In genomic region chr5:17317499-17317898, GRCh38 we compare ENCODE assay signal across 9 cellular contexts.
DNase-seq lines count a peak whose midpoint lies in the region; ATAC-seq, FAIRE-seq and TF ChIP-seq lines count a peak whose summit lies in the region.
"Had no signal": no experiment of that assay in that cellular context is flagged by ENCODE, and none has a peak within 500 bp of the region (broad histone marks: within the 10 kb centered on the region; RNA-seq: fewer than 3 reads in every experiment).

No MANE protein-coding gene starts in this region.

- no peaks in the 10 kb centered on the region for H3K9me3 ChIP-seq in A549
- no peaks in the 10 kb centered on the region for H3K9me3 ChIP-seq in PC-9 (ENCODE audit: insufficient read depth, low read depth)

- H3K36me3 ChIP-seq in PC-9 (ENCODE audit: low read depth) = no peaks in the 10 kb centered on the region

- CTCF ChIA-PET in A549 (lab: Yijun Ruan, JAX) = interaction anchor here (1.6 kb wide), 1 partner anchor 11 kb away, joined by 5 read pairs; no protein-coding TSS in a partner anchor
- CTCF ChIA-PET in PC-9 (lab: Charles Lee) = no interaction called here
- CTCF ChIA-PET in activated CD8-positive, alpha-beta T cell treated with anti-CD3 and anti-CD28 coated beads, Interleukin-2, amount 10 ng/mL, durations not matched to agents 7 days and 5 days (lab: Charles Lee) = no interaction called here

- no peak for TF ChIP-seq CTCF in A549 (IDR thresholded peaks at IDR 0.05)
- no peak for TF ChIP-seq CTCF in PC-9 (conservative IDR thresholded peaks at IDR 0.05)

- H3K9me3 Mint-ChIP-seq in activated CD8-positive, alpha-beta T cell treated with anti-CD3 and anti-CD28 coated beads, Interleukin-2, amount 10 ng/mL, durations not matched to agents 7 days and 5 days (ENCODE audit: insufficient read depth) = peaks cover 7% of the 10 kb centered on the region
- peaks cover 8% of the 10 kb centered on the region for H3K9me3 Mint-ChIP-seq in activated T-helper 17 cell treated with anti-CD3 and anti-CD28 coated beads, Interleukin-2, amount 50 U/mL, for 72 hours

- H3K27me3 Mint-ChIP-seq in activated CD8-positive, alpha-beta T cell treated with anti-CD3 and anti-CD28 coated beads, Interleukin-2, amount 10 ng/mL, durations not matched to agents 7 days and 5 days (ENCODE audit: low read depth) = no peaks in the 10 kb centered on the region
- H3K27me3 Mint-ChIP-seq in activated T-helper 17 cell treated with anti-CD3 and anti-CD28 coated beads, Interleukin-2, amount 50 U/mL, for 72 hours = no peaks in the 10 kb centered on the region

- H3F3A ChIP-seq in PC-9 (ENCODE audit: insufficient read depth, low read depth) = peaks cover 26% of the 10 kb centered on the region

- H3K4me3 Mint-ChIP-seq in activated CD8-positive, alpha-beta T cell treated with anti-CD3 and anti-CD28 coated beads, Interleukin-2, amount 10 ng/mL, durations not matched to agents 7 days and 5 days = no peak overlapping the region
- H3K4me3 Mint-ChIP-seq in activated T-helper 17 cell treated with anti-CD3 and anti-CD28 coated beads, Interleukin-2, amount 50 U/mL, for 72 hours = no peak overlapping the region
- H3K4me3 Mint-ChIP-seq: activated T-cell treated with anti-CD3 and anti-CD28 coated beads, Interleukin-2, amount 50 U/mL, for 72 hours had no signal

- TF ChIP-seq EP300 in A549 (IDR thresholded peaks at IDR 0.05) = no peak

- H3K79me2 ChIP-seq in PC-9 (ENCODE audit: low read depth) = no peaks in the 10 kb centered on the region

- POLR2A ChIA-PET in A549 (lab: Yijun Ruan, JAX) = no interaction called here
- POLR2A ChIA-PET in PC-9 (lab: Charles Lee; ENCODE audit: unreplicated experiment) = no interaction called here
- POLR2A ChIA-PET in activated CD8-positive, alpha-beta T cell treated with anti-CD3 and anti-CD28 coated beads, Interleukin-2, amount 10 ng/mL, durations not matched to agents 7 days and 5 days (lab: Charles Lee) = no interaction called here

- H4K20me1 ChIP-seq in PC-9 (ENCODE audit: insufficient read depth) = no peaks in the 10 kb centered on the region

- ATAC-seq in A549 (no peak), GM19455 (IDR thresholded peaks at IDR 0.05; ENCODE audit: unreplicated experiment) (peak; percentile 40), HG03097 (IDR thresholded peaks at IDR 0.05; ENCODE audit: low FRiP score, unreplicated experiment) (peak; percentile 39)
- no peak for ATAC-seq in activated CD8-positive, alpha-beta T cell treated with anti-CD3 and anti-CD28 coated beads, Interleukin-2, amount 10 ng/mL, durations not matched to agents 7 days and 5 days
- no peak for ATAC-seq in activated T-helper 17 cell treated with anti-CD3 and anti-CD28 coated beads, Interleukin-2, amount 50 U/mL, for 72 hours (replicated peaks)
- ATAC-seq: activated T-cell treated with anti-CD3 and anti-CD28 coated beads, Interleukin-2, amount 50 U/mL, for 72 hours had no signal

- no peak overlapping the region for H3K27ac Mint-ChIP-seq in activated CD8-positive, alpha-beta T cell treated with anti-CD3 and anti-CD28 coated beads, Interleukin-2, amount 10 ng/mL, durations not matched to agents 7 days and 5 days
- no peak overlapping the region for H3K27ac Mint-ChIP-seq in activated T-helper 17 cell treated with anti-CD3 and anti-CD28 coated beads, Interleukin-2, amount 50 U/mL, for 72 hours
- H3K27ac Mint-ChIP-seq: activated T-cell treated with anti-CD3 and anti-CD28 coated beads, Interleukin-2, amount 50 U/mL, for 72 hours had no signal

- no peak for TF ChIP-seq POLR2A in A549 (IDR thresholded peaks at IDR 0.05; ENCODE audit: low read length)

- no TSS peak for BruUV-seq in PC-9 (replicated peaks; lab: Mats Ljungman, UMichigan)

- no peak for DNase-seq in A549 (ENCODE audit: low read depth in 1 of 2, low spot score in 1 of 2)
- no peak for DNase-seq in PC-9
- DNase-seq in activated CD8-positive, alpha-beta T cell treated with anti-CD3 and anti-CD28 coated beads, Interleukin-2, amount 10 ng/mL, durations not matched to agents 7 days and 5 days = no peak
- no peak for DNase-seq in hepatic stellate cell (ENCODE audit: low spot score)
- no peak for DNase-seq in mesenteric fat pad (ENCODE audit: low spot score)
- DNase-seq: activated T-cell treated with anti-CD3 and anti-CD28 coated beads, Interleukin-2, amount 50 U/mL, for 72 hours had no signal

- no peak overlapping the region for H2AFZ ChIP-seq in PC-9

- H3K27ac ChIP-seq in A549 = peak overlapping the region; percentile 88 to 91
- 0 out of 2 replicates have a peak overlapping the region, but pooled peaks have one; percentile 13 for H3K27ac ChIP-seq in PC-9

- FAIRE-seq in A549 (lab: Jason Lieb, UNC) = no peak

- TF ChIP-seq RAD21 in A549 (conservative IDR thresholded peaks at IDR 0.05 in 1 of 2, IDR thresholded peaks at IDR 0.05 in 1 of 2) = no peak

- H3K4me1 Mint-ChIP-seq in activated CD8-positive, alpha-beta T cell treated with anti-CD3 and anti-CD28 coated beads, Interleukin-2, amount 10 ng/mL, durations not matched to agents 7 days and 5 days (ENCODE audit: low read depth) = no peaks in the 10 kb centered on the region
- H3K4me1 Mint-ChIP-seq in activated T-helper 17 cell treated with anti-CD3 and anti-CD28 coated beads, Interleukin-2, amount 50 U/mL, for 72 hours = no peaks in the 10 kb centered on the region

- intact Hi-C loops in PC-9 (cut with micrococcal nuclease; ENCODE audit: unreplicated experiment) = loop anchor here (1.0 to 5.0 kb wide), 3 partner anchors 26 to 80 kb away; no protein-coding TSS in a partner anchor

- H3K4me3 ChIP-seq in A549 (no peak overlapping the region), PC-9 (no peak overlapping the region)

- no peaks in the 10 kb centered on the region for H3K27me3 ChIP-seq in PC-9 (ENCODE audit: insufficient read depth, low read depth)

- H3K4me2 ChIP-seq in A549 (peak overlapping the region; percentile 52), PC-9 (peak overlapping the region; percentile 53)

- H3K36me3 Mint-ChIP-seq in activated CD8-positive, alpha-beta T cell treated with anti-CD3 and anti-CD28 coated beads, Interleukin-2, amount 10 ng/mL, durations not matched to agents 7 days and 5 days (ENCODE audit: low read depth) = no peaks in the 10 kb centered on the region
- no peaks in the 10 kb centered on the region for H3K36me3 Mint-ChIP-seq in activated T-helper 17 cell treated with anti-CD3 and anti-CD28 coated beads, Interleukin-2, amount 50 U/mL, for 72 hours (ENCODE audit: low read depth)

- H3K4me1 ChIP-seq in A549 (peaks cover 69% of the 10 kb centered on the region), PC-9 (replicated peaks; ENCODE audit: insufficient read depth) (peaks cover 48% of the 10 kb centered on the region)

- 86% methylated on average over 6 of the region's 6 CpGs for WGBS in A549 (ENCODE audit: missing lambda C conversion rate)

- H3K9me2 ChIP-seq in PC-9 (ENCODE audit: insufficient read depth) = no peaks in the 10 kb centered on the region

TF ChIP-seq in A549, 52 proteins besides CTCF, POLR2A, EP300 and RAD21:
- TF ChIP-seq MAZ (IDR thresholded peaks at IDR 0.05; ENCODE audit: borderline replicate concordance, low read depth, low read length) (no peak), HDAC2 (IDR thresholded peaks at IDR 0.05) (no peak)

Comparison
In these comparisons a context has a peak if more than half of its experiments do, and no peak if none do; other contexts are left out.
1. ATAC-seq: peak in GM19455 (single experiment) and HG03097 (single experiment); none in A549 (0 of 2), activated CD8-positive, alpha-beta T cell treated with anti-CD3 and anti-CD28 coated beads, Interleukin-2, amount 10 ng/mL, durations not matched to agents 7 days and 5 days (single experiment) and activated T-helper 17 cell treated with anti-CD3 and anti-CD28 coated beads, Interleukin-2, amount 50 U/mL, for 72 hours (single experiment).